Comparison of ENCODE assay signal across 1 cellular context in the genomic region with DNA sequence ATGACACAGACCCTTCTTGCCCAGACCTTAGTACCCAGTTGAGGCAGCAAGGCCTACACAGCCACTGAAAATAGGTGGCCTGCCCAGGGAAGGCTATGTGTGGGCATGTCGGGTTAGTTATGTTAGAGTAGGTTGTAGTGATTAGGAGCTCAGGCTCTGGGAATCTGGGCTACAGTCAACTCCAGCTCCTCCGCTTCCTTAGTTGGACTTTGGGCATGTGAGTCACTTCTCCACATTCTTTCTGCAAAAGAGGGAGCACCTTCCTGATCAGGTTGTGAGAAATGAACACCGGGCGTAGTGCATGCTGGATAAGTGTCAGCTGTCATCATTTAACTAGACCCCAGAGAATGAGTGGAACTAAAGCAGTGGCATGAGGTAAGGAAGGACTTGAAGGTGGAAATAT.
TF ChIP-seq lines count a peak whose summit lies in the region.

No MANE protein-coding gene starts in this region.

TF ChIP-seq in HepG2, 621 proteins besides CTCF, POLR2A, EP300 and RAD21 (continued from another document and continues in another):
- TF ChIP-seq ZBTB38 (CRISPR knock-in tag; IDR thresholded peaks at IDR 0.05) (no peak), MIER3 (CRISPR knock-in tag; IDR thresholded peaks at IDR 0.05; ENCODE audit: borderline replicate concordance) (0 out of 2 replicates have a peak, but pooled peaks have one; percentile 36), GATAD2A (CRISPR knock-in tag; IDR thresholded peaks at IDR 0.05) (peak; percentile 88), FOXO1 (CRISPR knock-in tag; IDR thresholded peaks at IDR 0.05) (peak; percentile 42; the same call in 1 of the 2 replicates), FOSL1 (CRISPR knock-in tag; IDR thresholded peaks at IDR 0.05; ENCODE audit: borderline replicate concordance) (peak; percentile 91), KDM4B (CRISPR knock-in tag; IDR thresholded peaks at IDR 0.05) (no peak), TBX2 (CRISPR knock-in tag; IDR thresholded peaks at IDR 0.05; ENCODE audit: borderline replicate concordance) (0 out of 2 replicates have a peak, but pooled peaks have one; percentile 30), XBP1 (CRISPR knock-in tag; IDR thresholded peaks at IDR 0.05) (no peak), ZSCAN21 (CRISPR knock-in tag; IDR thresholded peaks at IDR 0.05; ENCODE audit: borderline replicate concordance) (no peak), MIXL1 (CRISPR knock-in tag; IDR thresholded peaks at IDR 0.05) (0 out of 2 replicates have a peak, but pooled peaks have one; percentile 37), NCOR1 (IDR thresholded peaks at IDR 0.05; ENCODE audit: borderline replicate concordance, low read length) (peak; percentile 74; the same call in 1 of the 2 replicates), ELF1 (CRISPR knock-in tag; IDR thresholded peaks at IDR 0.05) (peak; percentile 53; the same call in 1 of the 2 replicates), XRCC5 (optimal IDR thresholded peaks at IDR 0.05; ENCODE audit: low read length) (peak; percentile 64), ZNF841 (CRISPR knock-in tag; IDR thresholded peaks at IDR 0.05; ENCODE audit: borderline replicate concordance) (no peak), ZNF317 (CRISPR knock-in tag; IDR thresholded peaks at IDR 0.05) (peak; percentile 45; the same call in 1 of the 2 replicates), HOXA5 (CRISPR knock-in tag; IDR thresholded peaks at IDR 0.05) (0 out of 2 replicates have a peak, but pooled peaks have one; percentile 66), ELF3 (CRISPR knock-in tag; IDR thresholded peaks at IDR 0.05) (peak; percentile 83), GABPA (IDR thresholded peaks at IDR 0.05; ENCODE audit: low read depth, low read length) (no peak), GABPA (CRISPR knock-in tag; IDR thresholded peaks at IDR 0.05; ENCODE audit: low read depth) (peak; percentile 43; the same call in 1 of the 2 replicates), STAG1 (CRISPR knock-in tag; IDR thresholded peaks at IDR 0.05) (peak; percentile 25; the same call in 1 of the 2 replicates), KAT8 (CRISPR knock-in tag; IDR thresholded peaks at IDR 0.05) (peak; percentile 55; the same call in 1 of the 2 replicates), DMAP1 (CRISPR knock-in tag; IDR thresholded peaks at IDR 0.05) (no peak), HHEX (CRISPR knock-in tag; IDR thresholded peaks at IDR 0.05) (no peak), NR2F6 (IDR thresholded peaks at IDR 0.05) (no peak), NR2F6 (CRISPR knock-in tag; IDR thresholded peaks at IDR 0.05) (peak; percentile 16; the same call in 1 of the 2 replicates), ZFY (CRISPR knock-in tag; IDR thresholded peaks at IDR 0.05) (peak; percentile 40; the same call in 1 of the 2 replicates), MXI1 (IDR thresholded peaks at IDR 0.05; ENCODE audit: borderline replicate concordance, low read depth, low read length) (peak; percentile 58; the same call in 1 of the 3 replicates), GPN1 (CRISPR knock-in tag; IDR thresholded peaks at IDR 0.05; ENCODE audit: borderline replicate concordance) (no peak), PHF21A (CRISPR knock-in tag; IDR thresholded peaks at IDR 0.05) (peak; percentile 63; the same call in 1 of the 2 replicates), GFI1 (CRISPR knock-in tag; IDR thresholded peaks at IDR 0.05; ENCODE audit: borderline replicate concordance) (peak; percentile 28; the same call in 1 of the 2 replicates), HOXA3 (CRISPR knock-in tag; IDR thresholded peaks at IDR 0.05) (peak; percentile 50), ZNF34 (CRISPR knock-in tag; IDR thresholded peaks at IDR 0.05; ENCODE audit: borderline replicate concordance) (no peak), DR1 (CRISPR knock-in tag; IDR thresholded peaks at IDR 0.05) (no peak), CHD2 (IDR thresholded peaks at IDR 0.05; ENCODE audit: low read depth, low read length) (no peak)
- TF ChIP-seq, protein P1, sequence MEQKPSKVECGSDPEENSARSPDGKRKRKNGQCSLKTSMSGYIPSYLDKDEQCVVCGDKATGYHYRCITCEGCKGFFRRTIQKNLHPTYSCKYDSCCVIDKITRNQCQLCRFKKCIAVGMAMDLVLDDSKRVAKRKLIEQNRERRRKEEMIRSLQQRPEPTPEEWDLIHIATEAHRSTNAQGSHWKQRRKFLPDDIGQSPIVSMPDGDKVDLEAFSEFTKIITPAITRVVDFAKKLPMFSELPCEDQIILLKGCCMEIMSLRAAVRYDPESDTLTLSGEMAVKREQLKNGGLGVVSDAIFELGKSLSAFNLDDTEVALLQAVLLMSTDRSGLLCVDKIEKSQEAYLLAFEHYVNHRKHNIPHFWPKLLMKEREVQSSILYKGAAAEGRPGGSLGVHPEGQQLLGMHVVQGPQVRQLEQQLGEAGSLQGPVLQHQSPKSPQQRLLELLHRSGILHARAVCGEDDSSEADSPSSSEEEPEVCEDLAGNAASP (CRISPR knock-in tag; IDR thresholded peaks at IDR 0.05; ENCODE audit: borderline replicate concordance) = 0 out of 2 replicates have a peak, but pooled peaks have one; percentile 9
- TF ChIP-seq, protein P2, sequence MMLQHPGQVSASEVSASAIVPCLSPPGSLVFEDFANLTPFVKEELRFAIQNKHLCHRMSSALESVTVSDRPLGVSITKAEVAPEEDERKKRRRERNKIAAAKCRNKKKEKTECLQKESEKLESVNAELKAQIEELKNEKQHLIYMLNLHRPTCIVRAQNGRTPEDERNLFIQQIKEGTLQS (CRISPR knock-in tag; IDR thresholded peaks at IDR 0.05) = peak; percentile 87
- TF ChIP-seq, protein P3, sequence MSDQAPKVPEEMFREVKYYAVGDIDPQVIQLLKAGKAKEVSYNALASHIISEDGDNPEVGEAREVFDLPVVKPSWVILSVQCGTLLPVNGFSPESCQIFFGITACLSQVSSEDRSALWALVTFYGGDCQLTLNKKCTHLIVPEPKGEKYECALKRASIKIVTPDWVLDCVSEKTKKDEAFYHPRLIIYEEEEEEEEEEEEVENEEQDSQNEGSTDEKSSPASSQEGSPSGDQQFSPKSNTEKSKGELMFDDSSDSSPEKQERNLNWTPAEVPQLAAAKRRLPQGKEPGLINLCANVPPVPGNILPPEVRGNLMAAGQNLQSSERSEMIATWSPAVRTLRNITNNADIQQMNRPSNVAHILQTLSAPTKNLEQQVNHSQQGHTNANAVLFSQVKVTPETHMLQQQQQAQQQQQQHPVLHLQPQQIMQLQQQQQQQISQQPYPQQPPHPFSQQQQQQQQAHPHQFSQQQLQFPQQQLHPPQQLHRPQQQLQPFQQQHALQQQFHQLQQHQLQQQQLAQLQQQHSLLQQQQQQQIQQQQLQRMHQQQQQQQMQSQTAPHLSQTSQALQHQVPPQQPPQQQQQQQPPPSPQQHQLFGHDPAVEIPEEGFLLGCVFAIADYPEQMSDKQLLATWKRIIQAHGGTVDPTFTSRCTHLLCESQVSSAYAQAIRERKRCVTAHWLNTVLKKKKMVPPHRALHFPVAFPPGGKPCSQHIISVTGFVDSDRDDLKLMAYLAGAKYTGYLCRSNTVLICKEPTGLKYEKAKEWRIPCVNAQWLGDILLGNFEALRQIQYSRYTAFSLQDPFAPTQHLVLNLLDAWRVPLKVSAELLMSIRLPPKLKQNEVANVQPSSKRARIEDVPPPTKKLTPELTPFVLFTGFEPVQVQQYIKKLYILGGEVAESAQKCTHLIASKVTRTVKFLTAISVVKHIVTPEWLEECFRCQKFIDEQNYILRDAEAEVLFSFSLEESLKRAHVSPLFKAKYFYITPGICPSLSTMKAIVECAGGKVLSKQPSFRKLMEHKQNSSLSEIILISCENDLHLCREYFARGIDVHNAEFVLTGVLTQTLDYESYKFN (CRISPR knock-in tag; conservative IDR thresholded peaks at IDR 0.05) = peak; percentile 80
- TF ChIP-seq, protein P4, sequence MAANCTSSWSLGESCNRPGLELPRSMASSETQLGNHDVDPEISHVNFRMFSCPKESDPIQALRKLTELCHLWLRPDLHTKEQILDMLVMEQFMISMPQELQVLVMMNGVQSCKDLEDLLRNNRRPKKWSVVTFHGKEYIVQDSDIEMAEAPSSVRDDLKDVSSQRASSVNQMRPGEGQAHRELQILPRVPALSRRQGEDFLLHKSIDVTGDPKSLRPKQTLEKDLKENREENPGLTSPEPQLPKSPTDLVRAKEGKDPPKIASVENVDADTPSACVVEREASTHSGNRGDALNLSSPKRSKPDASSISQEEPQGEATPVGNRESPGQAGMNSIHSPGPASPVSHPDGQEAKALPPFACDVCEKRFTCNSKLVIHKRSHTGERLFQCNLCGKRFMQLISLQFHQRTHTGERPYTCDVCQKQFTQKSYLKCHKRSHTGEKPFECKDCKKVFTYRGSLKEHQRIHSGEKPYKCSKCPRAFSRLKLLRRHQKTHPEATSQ (CRISPR knock-in tag; IDR thresholded peaks at IDR 0.05; ENCODE audit: borderline replicate concordance) = no peak
- TF ChIP-seq, protein P5, sequence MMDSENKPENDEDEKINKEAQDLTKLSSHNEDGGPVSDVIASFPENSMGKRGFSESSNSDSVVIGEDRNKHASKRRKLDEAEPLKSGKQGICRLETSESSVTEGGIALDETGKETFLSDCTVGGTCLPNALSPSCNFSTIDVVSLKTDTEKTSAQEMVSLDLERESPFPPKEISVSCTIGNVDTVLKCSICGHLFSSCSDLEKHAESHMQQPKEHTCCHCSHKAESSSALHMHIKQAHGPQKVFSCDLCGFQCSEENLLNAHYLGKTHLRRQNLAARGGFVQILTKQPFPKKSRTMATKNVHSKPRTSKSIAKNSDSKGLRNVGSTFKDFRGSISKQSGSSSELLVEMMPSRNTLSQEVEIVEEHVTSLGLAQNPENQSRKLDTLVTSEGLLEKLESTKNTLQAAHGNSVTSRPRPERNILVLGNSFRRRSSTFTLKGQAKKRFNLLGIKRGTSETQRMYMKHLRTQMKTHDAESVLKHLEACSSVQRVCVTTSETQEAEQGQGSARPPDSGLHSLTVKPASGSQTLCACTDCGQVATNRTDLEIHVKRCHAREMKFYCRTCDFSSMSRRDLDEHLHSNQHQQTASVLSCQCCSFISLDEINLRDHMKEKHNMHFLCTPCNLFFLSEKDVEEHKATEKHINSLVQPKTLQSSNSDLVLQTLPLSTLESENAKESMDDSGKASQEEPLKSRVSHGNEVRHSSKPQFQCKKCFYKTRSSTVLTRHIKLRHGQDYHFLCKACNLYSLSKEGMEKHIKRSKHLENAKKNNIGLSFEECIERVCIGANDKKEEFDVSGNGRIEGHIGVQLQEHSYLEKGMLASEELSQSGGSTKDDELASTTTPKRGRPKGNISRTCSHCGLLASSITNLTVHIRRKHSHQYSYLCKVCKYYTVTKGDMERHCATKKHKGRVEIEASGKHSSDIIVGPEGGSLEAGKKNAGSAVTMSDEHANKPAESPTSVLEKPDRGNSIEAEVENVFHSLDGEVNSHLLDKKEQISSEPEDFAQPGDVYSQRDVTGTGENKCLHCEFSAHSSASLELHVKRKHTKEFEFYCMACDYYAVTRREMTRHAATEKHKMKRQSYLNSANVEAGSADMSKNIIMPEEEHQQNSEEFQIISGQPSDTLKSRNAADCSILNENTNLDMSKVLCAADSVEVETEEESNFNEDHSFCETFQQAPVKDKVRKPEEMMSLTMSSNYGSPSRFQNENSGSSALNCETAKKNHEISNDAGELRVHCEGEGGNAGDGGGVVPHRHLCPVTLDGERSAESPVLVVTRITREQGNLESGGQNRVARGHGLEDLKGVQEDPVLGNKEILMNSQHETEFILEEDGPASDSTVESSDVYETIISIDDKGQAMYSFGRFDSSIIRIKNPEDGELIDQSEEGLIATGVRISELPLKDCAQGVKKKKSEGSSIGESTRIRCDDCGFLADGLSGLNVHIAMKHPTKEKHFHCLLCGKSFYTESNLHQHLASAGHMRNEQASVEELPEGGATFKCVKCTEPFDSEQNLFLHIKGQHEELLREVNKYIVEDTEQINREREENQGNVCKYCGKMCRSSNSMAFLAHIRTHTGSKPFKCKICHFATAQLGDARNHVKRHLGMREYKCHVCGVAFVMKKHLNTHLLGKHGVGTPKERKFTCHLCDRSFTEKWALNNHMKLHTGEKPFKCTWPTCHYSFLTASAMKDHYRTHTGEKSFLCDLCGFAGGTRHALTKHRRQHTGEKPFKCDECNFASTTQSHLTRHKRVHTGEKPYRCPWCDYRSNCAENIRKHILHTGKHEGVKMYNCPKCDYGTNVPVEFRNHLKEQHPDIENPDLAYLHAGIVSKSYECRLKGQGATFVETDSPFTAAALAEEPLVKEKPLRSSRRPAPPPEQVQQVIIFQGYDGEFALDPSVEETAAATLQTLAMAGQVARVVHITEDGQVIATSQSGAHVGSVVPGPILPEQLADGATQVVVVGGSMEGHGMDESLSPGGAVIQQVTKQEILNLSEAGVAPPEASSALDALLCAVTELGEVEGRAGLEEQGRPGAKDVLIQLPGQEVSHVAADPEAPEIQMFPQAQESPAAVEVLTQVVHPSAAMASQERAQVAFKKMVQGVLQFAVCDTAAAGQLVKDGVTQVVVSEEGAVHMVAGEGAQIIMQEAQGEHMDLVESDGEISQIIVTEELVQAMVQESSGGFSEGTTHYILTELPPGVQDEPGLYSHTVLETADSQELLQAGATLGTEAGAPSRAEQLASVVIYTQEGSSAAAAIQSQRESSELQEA (CRISPR knock-in tag; IDR thresholded peaks at IDR 0.05; ENCODE audit: not compliant biosample characterization) = no peak
- TF ChIP-seq, protein P6, sequence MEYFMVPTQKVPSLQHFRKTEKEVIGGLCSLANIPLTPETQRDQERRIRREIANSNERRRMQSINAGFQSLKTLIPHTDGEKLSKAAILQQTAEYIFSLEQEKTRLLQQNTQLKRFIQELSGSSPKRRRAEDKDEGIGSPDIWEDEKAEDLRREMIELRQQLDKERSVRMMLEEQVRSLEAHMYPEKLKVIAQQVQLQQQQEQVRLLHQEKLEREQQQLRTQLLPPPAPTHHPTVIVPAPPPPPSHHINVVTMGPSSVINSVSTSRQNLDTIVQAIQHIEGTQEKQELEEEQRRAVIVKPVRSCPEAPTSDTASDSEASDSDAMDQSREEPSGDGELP (IDR thresholded peaks at IDR 0.05; ENCODE audit: borderline replicate concordance, low read depth) = peak; percentile 76; the same call in 1 of the 2 replicates
- TF ChIP-seq, protein P7, sequence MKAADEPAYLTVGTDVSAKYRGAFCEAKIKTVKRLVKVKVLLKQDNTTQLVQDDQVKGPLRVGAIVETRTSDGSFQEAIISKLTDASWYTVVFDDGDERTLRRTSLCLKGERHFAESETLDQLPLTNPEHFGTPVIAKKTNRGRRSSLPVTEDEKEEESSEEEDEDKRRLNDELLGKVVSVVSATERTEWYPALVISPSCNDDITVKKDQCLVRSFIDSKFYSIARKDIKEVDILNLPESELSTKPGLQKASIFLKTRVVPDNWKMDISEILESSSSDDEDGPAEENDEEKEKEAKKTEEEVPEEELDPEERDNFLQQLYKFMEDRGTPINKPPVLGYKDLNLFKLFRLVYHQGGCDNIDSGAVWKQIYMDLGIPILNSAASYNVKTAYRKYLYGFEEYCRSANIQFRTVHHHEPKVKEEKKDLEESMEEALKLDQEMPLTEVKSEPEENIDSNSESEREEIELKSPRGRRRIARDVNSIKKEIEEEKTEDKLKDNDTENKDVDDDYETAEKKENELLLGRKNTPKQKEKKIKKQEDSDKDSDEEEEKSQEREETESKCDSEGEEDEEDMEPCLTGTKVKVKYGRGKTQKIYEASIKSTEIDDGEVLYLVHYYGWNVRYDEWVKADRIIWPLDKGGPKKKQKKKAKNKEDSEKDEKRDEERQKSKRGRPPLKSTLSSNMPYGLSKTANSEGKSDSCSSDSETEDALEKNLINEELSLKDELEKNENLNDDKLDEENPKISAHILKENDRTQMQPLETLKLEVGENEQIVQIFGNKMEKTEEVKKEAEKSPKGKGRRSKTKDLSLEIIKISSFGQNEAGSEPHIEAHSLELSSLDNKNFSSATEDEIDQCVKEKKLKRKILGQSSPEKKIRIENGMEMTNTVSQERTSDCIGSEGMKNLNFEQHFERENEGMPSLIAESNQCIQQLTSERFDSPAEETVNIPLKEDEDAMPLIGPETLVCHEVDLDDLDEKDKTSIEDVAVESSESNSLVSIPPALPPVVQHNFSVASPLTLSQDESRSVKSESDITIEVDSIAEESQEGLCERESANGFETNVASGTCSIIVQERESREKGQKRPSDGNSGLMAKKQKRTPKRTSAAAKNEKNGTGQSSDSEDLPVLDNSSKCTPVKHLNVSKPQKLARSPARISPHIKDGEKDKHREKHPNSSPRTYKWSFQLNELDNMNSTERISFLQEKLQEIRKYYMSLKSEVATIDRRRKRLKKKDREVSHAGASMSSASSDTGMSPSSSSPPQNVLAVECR (CRISPR knock-in tag; IDR thresholded peaks at IDR 0.05; ENCODE audit: borderline replicate concordance) = peak; percentile 58; the same call in 1 of the 2 replicates
